In genomic region chr16:16917201-16917600, GRCh38 we compare ENCODE assay signal across 25 cellular contexts.
"Had no signal": no experiment of that assay in that cellular context is flagged by ENCODE, and none has a peak within 500 bp of the region (broad histone marks: within the 10 kb centered on the region; RNA-seq: fewer than 3 reads in every experiment).

No MANE protein-coding gene starts in this region.

- ATAC-seq: effector memory CD8-positive, alpha-beta T cell; left colon; left ventricle myocardium superior; lower lobe of right lung; natural killer cell; sciatic nerve; stimulated activated naive CD8-positive, alpha-beta T cell treated with anti-CD3 and anti-CD28 coated beads, Interleukin-15, amount 100 ng/mL, for 72 hours had no signal

- H3K27me3 Mint-ChIP-seq: stimulated activated naive CD8-positive, alpha-beta T cell treated with anti-CD3 and anti-CD28 coated beads, Interleukin-15, amount 100 ng/mL, for 72 hours had no signal

- H3K4me3 Mint-ChIP-seq: effector memory CD8-positive, alpha-beta T cell; immature natural killer cell; natural killer cell; neural crest cell; stimulated activated naive CD8-positive, alpha-beta T cell treated with anti-CD3 and anti-CD28 coated beads, Interleukin-15, amount 100 ng/mL, for 72 hours had no signal

- H3K4me1 Mint-ChIP-seq: immature natural killer cell; stimulated activated naive CD8-positive, alpha-beta T cell treated with anti-CD3 and anti-CD28 coated beads, Interleukin-15, amount 100 ng/mL, for 72 hours had no signal

- H3K9me3 Mint-ChIP-seq: effector memory CD8-positive, alpha-beta T cell; immature natural killer cell; natural killer cell had no signal

- DNase-seq: cortex of kidney; effector memory CD8-positive, alpha-beta T cell; hypothalamus; immature natural killer cell; islet precursor cell; kidney glomerular epithelial cell; left colon; left ventricle myocardium superior; lower lobe of right lung; natural killer cell; nucleus accumbens; stimulated activated CD4-positive, alpha-beta T cell treated with anti-CD3 and anti-CD28 coated beads, Interleukin-12 subunit alpha, Interleukin-12 subunit beta, amount 100 ng/mL, for 4 hours; stimulated activated CD4-positive, alpha-beta T cell treated with anti-CD3 and anti-CD28 coated beads, Interleukin-1b, Interleukin-23, amount 100 ng/mL, for 48 hours; stimulated activated CD4-positive, alpha-beta T cell treated with anti-CD3 and anti-CD28 coated beads, Interleukin-4, amount 100 ng/mL, for 1 hour; stimulated activated CD8-positive, alpha-beta memory T cell treated with anti-CD3 and anti-CD28 coated beads, Interleukin-4, amount 100 ng/mL, for 48 hours; stimulated activated naive CD4-positive, alpha-beta T cell; stimulated activated naive CD8-positive, alpha-beta T cell treated with anti-CD3 and anti-CD28 coated beads, Interleukin-15, amount 100 ng/mL, for 72 hours; trophoblast cell had no signal

- H3K27ac Mint-ChIP-seq: effector memory CD8-positive, alpha-beta T cell; immature natural killer cell; natural killer cell; stimulated activated naive CD8-positive, alpha-beta T cell treated with anti-CD3 and anti-CD28 coated beads, Interleukin-15, amount 100 ng/mL, for 72 hours had no signal

- H3K36me3 Mint-ChIP-seq: immature natural killer cell, natural killer cell had no signal

- H3K27ac ChIP-seq: lower lobe of right lung, prostate gland, right atrium auricular region, suprapubic skin, thyroid gland, vagina had no signal
